23 cellular contexts compared by ENCODE assay signal in the genomic region with DNA sequence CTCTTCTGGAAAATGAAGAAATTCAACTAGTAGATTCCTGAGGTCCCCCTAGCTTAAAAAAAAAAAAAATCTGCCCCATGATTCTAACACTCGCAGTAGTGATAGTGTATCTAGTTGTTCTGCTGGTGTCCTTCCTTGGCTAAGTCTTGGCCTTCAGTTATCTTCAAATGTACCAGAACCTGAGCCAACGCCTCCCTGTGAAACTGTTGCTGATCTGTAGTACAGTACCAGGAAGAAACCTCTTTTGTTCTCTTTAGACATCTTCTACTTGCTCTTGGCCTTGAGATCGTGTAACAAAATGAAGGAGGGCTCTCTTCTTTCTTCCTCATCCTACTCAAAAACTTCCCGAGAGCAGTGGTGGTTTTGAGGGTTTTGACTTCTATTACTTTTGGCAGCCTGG. TPM values are rescaled to one million over a fixed set of nuclear protein-coding genes. Genes with fewer than 3 reads are reported as not detected.
DNase-seq lines count a peak whose midpoint lies in the region; ATAC-seq, FAIRE-seq and TF ChIP-seq lines count a peak whose summit lies in the region.
"Had no signal": no experiment of that assay in that cellular context is flagged by ENCODE, and none has a peak within 500 bp of the region (broad histone marks: within the 10 kb centered on the region; RNA-seq: fewer than 3 reads in every experiment).

No MANE protein-coding gene starts in this region.

- FAIRE-seq in GM12878 (lab: Jason Lieb, UNC), result no peak
- FAIRE-seq: A204.1, HTR-8/SVneo had no signal

- DNase-seq in stimulated activated naive CD8-positive, alpha-beta T cell treated with anti-CD3 and anti-CD28 coated beads, Interleukin-15, amount 100 ng/mL, for 72 hours, result no peak
- DNase-seq in stimulated activated naive CD8-positive, alpha-beta T cell treated with anti-CD3 and anti-CD28 coated beads, Interleukin-15, Interleukin-2, amounts not matched to agents 100 U/mL and 50 U/mL, for 24 hours, result no peak
- no peak for DNase-seq in GM12878 (ENCODE audit: low read depth, low spot score)
- DNase-seq in natural killer cell, result no peak
- no peak for DNase-seq in right lobe of liver
- no peak for DNase-seq in NCI-H128 (lab: John Stamatoyannopoulos, UW; ENCODE audit: unreplicated experiment)
- DNase-seq in T-helper 2 cell, result no peak
- DNase-seq in GDM1 (lab: John Stamatoyannopoulos, UW), result no peak
- DNase-seq: DMS79, H9, IMR-90, Kasumi-1, MM.1S, NCI-H1092, NCI-H146, NCI-H2029 treated with DMSO at 0.1 percent for 48 hours, NCI-H2171, NCI-H526, PC-3, RPMI8226 had no signal

- no peak overlapping the region for H3K27ac ChIP-seq in GM12878 (ENCODE audit: control insufficient read depth, insufficient read depth)
- no peak overlapping the region for H3K27ac ChIP-seq in right lobe of liver

- peaks cover 28% of the 10 kb centered on the region in 2 donors for H3K9me3 Mint-ChIP-seq in stimulated activated naive CD8-positive, alpha-beta T cell treated with anti-CD3 and anti-CD28 coated beads, Interleukin-15, amount 100 ng/mL, for 72 hours
- peaks cover 4 to 5% of the 10 kb centered on the region in 2 donors for H3K9me3 Mint-ChIP-seq in natural killer cell

- SMC1A ChIA-PET in GM12878 (lab: Charles Lee; ENCODE audit: uncharacterized antibody, unreplicated experiment), result interaction anchor here (0.7 to 1.9 kb wide), 3 partner anchors 9 to 44 kb away, joined by 3 to 6 read pairs (median 3); no protein-coding TSS in a partner anchor

- H3K4me2 ChIP-seq in GM12878 (ENCODE audit: control insufficient read depth, insufficient read depth), result no peak overlapping the region

- H3K27ac Mint-ChIP-seq in stimulated activated naive CD8-positive, alpha-beta T cell treated with anti-CD3 and anti-CD28 coated beads, Interleukin-15, amount 100 ng/mL, for 72 hours, result peak overlapping the region; percentile 54 to 88
- peak overlapping the region; percentile 97 to 99 for H3K27ac Mint-ChIP-seq in natural killer cell
- H3K27ac Mint-ChIP-seq: H9 had no signal

- H3K9ac ChIP-seq in GM12878 (ENCODE audit: control insufficient read depth, insufficient read depth, low read length), result no peak overlapping the region

- TF ChIP-seq RAD21 in GM12878 (IDR thresholded peaks at IDR 0.05; ENCODE audit: insufficient read depth, low read depth, low read length), result no peak

- TF ChIP-seq POLR2A in GM12878 (IDR thresholded peaks at IDR 0.05; ENCODE audit: low read depth, low read length) (no peak), right lobe of liver (IDR thresholded peaks at IDR 0.05) (no peak)

- no peak overlapping the region for H3K4me3 Mint-ChIP-seq in stimulated activated naive CD8-positive, alpha-beta T cell treated with anti-CD3 and anti-CD28 coated beads, Interleukin-15, amount 100 ng/mL, for 72 hours
- peak overlapping the region; percentile 45 for H3K4me3 Mint-ChIP-seq in natural killer cell
- H3K4me3 Mint-ChIP-seq: H9 had no signal

- H4K20me1 ChIP-seq in GM12878 (ENCODE audit: control insufficient read depth, insufficient read depth), result no peaks in the 10 kb centered on the region

- H3K36me3 ChIP-seq in GM12878 (ENCODE audit: control insufficient read depth in 2 of 2, insufficient read depth in 2 of 2, low read length in 1 of 2), result peaks cover 32 to 52% of the 10 kb centered on the region in 2 experiments
- peaks cover 0 to 4% (median 0%) of the 10 kb centered on the region in 4 donors for H3K36me3 ChIP-seq in right lobe of liver

- in situ Hi-C loops in GM12878 (cut with MboI), result loop anchor here (25.0 kb wide), 1 partner anchor 1716 kb away; no protein-coding TSS in a partner anchor

- peaks cover 83% of the 10 kb centered on the region for H3K36me3 Mint-ChIP-seq in natural killer cell

- CTCF ChIA-PET in GM12878 (lab: Yijun Ruan, JAX), result no interaction called here

- peaks cover 16% of the 10 kb centered on the region for H3K27me3 Mint-ChIP-seq in stimulated activated naive CD8-positive, alpha-beta T cell treated with anti-CD3 and anti-CD28 coated beads, Interleukin-15, amount 100 ng/mL, for 72 hours
- no peaks in the 10 kb centered on the region for H3K27me3 Mint-ChIP-seq in natural killer cell (ENCODE audit: low read depth in 2 of 2)

- WGBS in GM12878 (ENCODE audit: insufficient coverage, insufficient replicate concordance, low lambda C conversion rate, missing lambda C conversion rate), result 97% methylated on average over 4 of the region's 4 CpGs
- 76% methylated on average over 4 of the region's 4 CpGs for WGBS in right lobe of liver (ENCODE audit: insufficient coverage, low coverage, low lambda C conversion rate, missing lambda C conversion rate)

- peaks cover 31% of the 10 kb centered on the region for H3K79me2 ChIP-seq in GM12878 (ENCODE audit: control insufficient read depth, insufficient read depth, low read length)

- TF ChIP-seq EP300 in GM12878 (IDR thresholded peaks at IDR 0.05; ENCODE audit: borderline replicate concordance in 1 of 2, control insufficient read depth in 1 of 2, low read depth in 2 of 2, low read length in 2 of 2), result no peak

- BruUV-seq in GM12878 (replicated peaks; lab: Mats Ljungman, UMichigan), result no TSS peak

- H3K27me3 ChIP-seq in GM12878 (replicated peaks in 1 of 2; ENCODE audit: control insufficient read depth in 2 of 2, insufficient read depth in 2 of 2, low read length in 1 of 2) (no peaks in the 10 kb centered on the region), right lobe of liver (no peaks in the 10 kb centered on the region)

- H3K4me3 ChIP-seq in GM12878, result no peak overlapping the region
- H3K4me3 ChIP-seq in right lobe of liver, result no peak overlapping the region

- RAD21 ChIA-PET in GM12878 (lab: Charles Lee; ENCODE audit: unreplicated experiment), result no interaction called here

- H3K4me1 ChIP-seq in GM12878 (ENCODE audit: control insufficient read depth, insufficient read depth, low read length) (no peaks in the 10 kb centered on the region; the same call in 1 of the 2 replicates), right lobe of liver (no peaks in the 10 kb centered on the region)

- H2AFZ ChIP-seq in GM12878 (ENCODE audit: control insufficient read depth, low read depth, low read length), result no peak overlapping the region

- intact Hi-C loops in GM12878 (cut with micrococcal nuclease; ENCODE audit: unreplicated experiment), result no loop called here
- intact Hi-C loops in natural killer cell (cut with micrococcal nuclease), result no loop called here
- intact Hi-C loops in right lobe of liver (cut with DNase I), result no loop called here

- ATAC-seq in stimulated activated naive CD8-positive, alpha-beta T cell treated with anti-CD3 and anti-CD28 coated beads, Interleukin-15, amount 100 ng/mL, for 72 hours, result no peak
- no peak for ATAC-seq in stimulated activated naive CD8-positive, alpha-beta T cell treated with anti-CD3 and anti-CD28 coated beads, Interleukin-15, Interleukin-2, amounts not matched to agents 100 U/mL and 50 U/mL, for 24 hours
- ATAC-seq in GM12878 (no peak; the same call in 2 of the 3 replicates), natural killer cell (peak in 1 of 3 donors; percentile 18), right lobe of liver (no peak)
- ATAC-seq: PC-3 had no signal

- H3K9me3 ChIP-seq in GM12878 (replicated peaks; ENCODE audit: control insufficient read depth, insufficient read depth, low read length) (peaks cover 7% of the 10 kb centered on the region; the same call in 2 of the 3 replicates), right lobe of liver (no peaks in the 10 kb centered on the region)

- H3K4me1 Mint-ChIP-seq in stimulated activated naive CD8-positive, alpha-beta T cell treated with anti-CD3 and anti-CD28 coated beads, Interleukin-15, amount 100 ng/mL, for 72 hours, result no peaks in the 10 kb centered on the region
- peaks cover 92 to 94% of the 10 kb centered on the region in 2 donors for H3K4me1 Mint-ChIP-seq in natural killer cell
- H3K4me1 Mint-ChIP-seq: H9 had no signal

- POLR2A ChIA-PET in GM12878 (lab: Charles Lee), result interaction anchor here (0.6 kb wide), 1 partner anchor 10 kb away, joined by 3 read pairs; no protein-coding TSS in a partner anchor

- TF ChIP-seq CTCF in GM12878 (IDR thresholded peaks at IDR 0.05 in 2 of 3, conservative IDR thresholded peaks at IDR 0.05 in 1 of 3; ENCODE audit: control insufficient read depth in 2 of 3, extremely low read depth in 1 of 3, insufficient read depth in 1 of 3, low read depth in 3 of 3, low read length in 3 of 3) (no peak), natural killer cell (IDR thresholded peaks at IDR 0.05) (no peak), right lobe of liver (IDR thresholded peaks at IDR 0.05) (no peak)

RNA-seq across cellular contexts. Expression of gene PLEK, which starts 31.0 kb away (rescaled TPM):
- total RNA-seq in GM12878 (2013; cell fraction: nucleolus; rRNA removed), result 397 and 442 TPM in 2 replicates
- total RNA-seq in GM12878 (2014; rRNA removed), result 270 and 329 TPM in 2 replicates
- total RNA-seq in GM12878 (2014; rRNA removed; fragmentation: Illumina TruSeq; extraction: Trizol), result 371 and 378 TPM in 2 replicates
- 319 and 335 TPM in 2 replicates for total RNA-seq in GM12878 (2021)
- polyA plus RNA-seq in GM12878 (2011; ENCODE audit: low read depth), result 166 TPM
- 804 and 985 TPM in 2 replicates for polyA plus RNA-seq in GM12878 (2011; rRNA removed)
- polyA plus RNA-seq in GM12878 (2011; cell fraction: cytosol; rRNA removed), result 433 and 504 TPM in 2 replicates
- polyA plus RNA-seq in GM12878 (2011; cell fraction: nucleus; rRNA removed), result 396 and 451 TPM in 2 replicates
- polyA plus RNA-seq in GM12878 (2012), result 204 and 209 TPM in 2 replicates
- 466 and 545 TPM in 2 replicates for polyA plus RNA-seq in GM12878 (2014; fragmentation: Illumina TruSeq; extraction: Trizol)
- 100 to 1,000 TPM; 410 to 617 TPM for polyA plus RNA-seq in GM12878 (2014; fragmentation: Nextera tagmentation; extraction: Ambion mirVana)
- polyA plus RNA-seq in GM12878 (2014; rRNA removed), result 283 and 353 TPM in 2 replicates
- polyA plus RNA-seq in GM12878 (2016; fragmentation: Nextera tagmentation; extraction: Ambion mirVana), result 100 to 1,000 TPM; 229 to 238 TPM
- 394 and 411 TPM in 2 replicates for polyA minus RNA-seq in GM12878 (2011; rRNA and poly(A)+ RNA removed)
- 150 and 184 TPM in 2 replicates for polyA minus RNA-seq in GM12878 (2011; cell fraction: cytosol; rRNA and poly(A)+ RNA removed)
- 97.7 and 128 TPM in 2 replicates for polyA minus RNA-seq in GM12878 (2011; cell fraction: nucleus; rRNA and poly(A)+ RNA removed)
- total RNA-seq in natural killer cell, result 100 to 1,000 TPM; 307 to 368 (median 333) TPM
- total RNA-seq in right lobe of liver, result 10 to 100 TPM in 1 of 6 experiments, 1 to 10 TPM in 4, under 1 TPM in 1; 0.98 to 14.8 (median 2.4) TPM
- total RNA-seq: H9, PC-3 had no signal
- polyA plus RNA-seq: BJ, IMR-90 had no signal

Comparison
In these comparisons a context has a peak if more than half of its experiments do, and no peak if none do; other contexts are left out.
1. RNA of gene PLEK, which starts 31.0 kb away (total RNA-seq): 307 to 368 TPM in natural killer cell and 270 to 442 TPM in GM12878; 0.98 to 14.8 TPM in right lobe of liver; every median in the first group is over 10 times any median in the second.